ENCODE assay signal across 23 cellular contexts in genomic region chr18:22985250-22985649, GRCh38.
"Had no signal": no experiment of that assay in that cellular context is flagged by ENCODE, and none has a peak within 500 bp of the region (broad histone marks: within the 10 kb centered on the region; RNA-seq: fewer than 3 reads in every experiment).

No MANE protein-coding gene starts in this region.

- H3K27me3 ChIP-seq: colonic mucosa, heart right ventricle, right lobe of liver, tibial artery, upper lobe of left lung, uterus had no signal

- H3K36me3 ChIP-seq: colonic mucosa, prostate gland, uterus had no signal

- H3K27ac ChIP-seq: colonic mucosa, heart right ventricle, parathyroid adenoma, prostate gland, right lobe of liver, tibial artery, upper lobe of left lung, uterus had no signal

- H2AFZ ChIP-seq: parathyroid adenoma had no signal

- H3K79me2 ChIP-seq: parathyroid adenoma had no signal

- H3K9ac ChIP-seq: parathyroid adenoma had no signal

- H3K4me1 ChIP-seq: colonic mucosa, heart right ventricle, parathyroid adenoma, prostate gland, right lobe of liver, tibial artery, uterus had no signal

- H3K9me3 ChIP-seq: colonic mucosa, heart right ventricle, prostate gland, right lobe of liver, tibial artery, upper lobe of left lung, uterus had no signal

- DNase-seq: colonic mucosa; dermis blood vessel endothelial cell; effector CD4-positive, alpha-beta T cell; endodermal cell; erythroblast; heart right ventricle; hypothalamus; left colon; left ventricle myocardium superior; mesendoderm; naive B cell; occipital lobe; retina; right lobe of liver; stimulated activated CD4-positive, alpha-beta T cell treated with anti-CD3 and anti-CD28 coated beads, Interleukin-4, amount 100 ng/mL, for 1 hour; stimulated activated CD8-positive, alpha-beta memory T cell treated with anti-CD3 and anti-CD28 coated beads, Interleukin-4, amount 100 ng/mL, for 48 hours; tibial artery; upper lobe of left lung; uterus had no signal

- H3K4me3 ChIP-seq: colonic mucosa, heart right ventricle, lung, prostate gland, right lobe of liver, tibial artery, upper lobe of left lung, uterus had no signal

- ATAC-seq: heart right ventricle; left colon; left ventricle myocardium superior; right lobe of liver; stimulated activated effector memory CD8-positive, alpha-beta T cell treated with anti-CD3 and anti-CD28 coated beads, Interleukin-12 subunit alpha, Interleukin-12 subunit beta, amount 100 ng/mL, for 72 hours had no signal
